In the genomic region with DNA sequence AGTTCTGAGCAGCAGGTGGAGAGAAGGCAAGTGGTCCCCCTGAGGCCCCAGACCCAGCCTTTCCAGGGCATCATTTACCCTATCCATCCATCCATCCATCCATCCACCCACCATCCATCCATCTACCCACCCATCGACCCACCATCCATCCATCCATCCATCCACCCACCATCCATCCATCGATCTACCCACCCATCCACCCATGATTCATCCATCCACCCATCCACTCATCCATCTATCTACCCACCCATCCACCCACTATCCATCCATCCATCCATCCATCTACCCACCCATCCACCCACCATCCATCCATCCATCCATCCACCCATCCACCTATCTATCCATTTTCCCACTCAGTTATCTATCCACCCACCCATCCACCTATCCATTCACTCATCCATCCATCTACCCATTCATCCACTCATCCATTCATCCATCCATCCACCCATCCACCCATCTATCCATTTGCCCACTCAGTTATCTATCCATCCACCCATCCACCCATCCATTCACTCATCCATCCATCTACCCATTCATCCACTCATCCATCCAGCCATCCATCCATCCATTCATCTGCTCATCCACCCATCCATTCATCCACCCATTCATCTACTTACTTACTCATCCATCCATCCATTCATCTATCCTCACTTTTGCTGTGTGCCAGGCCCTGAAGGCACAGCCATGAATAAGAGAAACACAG, we compare ENCODE assay signal across 1 cellular context.
TF ChIP-seq lines count a peak whose summit lies in the region.

No MANE protein-coding gene starts in this region.

TF ChIP-seq in IMR-90, 13 proteins besides CTCF, POLR2A, EP300 and RAD21 (continued from another document):
- TF ChIP-seq CEBPB (IDR thresholded peaks at IDR 0.05; ENCODE audit: low read depth, low read length), result no peak
- no peak for TF ChIP-seq MXI1 (IDR thresholded peaks at IDR 0.05; ENCODE audit: borderline replicate concordance, low read depth, low read length)
- no peak for TF ChIP-seq NFE2L2 (IDR thresholded peaks at IDR 0.05; ENCODE audit: low read depth, low read length)
- no peak for TF ChIP-seq SMC3 (IDR thresholded peaks at IDR 0.05; ENCODE audit: low read depth, low read length)
- no peak for TF ChIP-seq CHD1 (IDR thresholded peaks at IDR 0.05; ENCODE audit: low read depth, low read length)
- TF ChIP-seq FOS (IDR thresholded peaks at IDR 0.05; ENCODE audit: low read depth, low read length), result no peak
- TF ChIP-seq MAFK (IDR thresholded peaks at IDR 0.05; ENCODE audit: low read depth, low read length), result no peak
- TF ChIP-seq, protein P1, sequence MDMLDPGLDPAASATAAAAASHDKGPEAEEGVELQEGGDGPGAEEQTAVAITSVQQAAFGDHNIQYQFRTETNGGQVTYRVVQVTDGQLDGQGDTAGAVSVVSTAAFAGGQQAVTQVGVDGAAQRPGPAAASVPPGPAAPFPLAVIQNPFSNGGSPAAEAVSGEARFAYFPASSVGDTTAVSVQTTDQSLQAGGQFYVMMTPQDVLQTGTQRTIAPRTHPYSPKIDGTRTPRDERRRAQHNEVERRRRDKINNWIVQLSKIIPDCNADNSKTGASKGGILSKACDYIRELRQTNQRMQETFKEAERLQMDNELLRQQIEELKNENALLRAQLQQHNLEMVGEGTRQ (IDR thresholded peaks at IDR 0.05; ENCODE audit: low read depth, low read length), result no peak
- no peak for TF ChIP-seq BHLHE40 (IDR thresholded peaks at IDR 0.05; ENCODE audit: low read depth, low read length)
